37 cellular contexts compared by ENCODE assay signal in the genomic region with DNA sequence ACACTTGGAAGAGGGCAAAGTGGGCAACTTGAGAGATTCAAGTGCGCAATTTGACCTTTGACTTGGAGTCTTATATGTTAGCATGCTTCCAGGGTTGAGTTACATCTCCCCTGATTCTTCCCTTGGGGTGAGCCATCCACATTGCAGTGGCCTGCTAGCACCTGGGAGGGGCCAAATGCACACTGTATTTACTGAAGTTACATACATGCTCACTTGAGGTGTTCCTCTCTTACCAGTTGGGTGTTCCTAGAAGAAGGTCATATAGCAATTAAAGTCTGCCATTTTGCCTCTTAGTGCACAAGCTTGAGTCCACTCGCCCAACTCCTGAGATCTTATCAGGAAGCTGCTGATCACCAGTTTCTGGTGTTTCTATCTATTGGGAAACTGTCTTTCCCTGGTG.
"Had no signal": no experiment of that assay in that cellular context is flagged by ENCODE, and none has a peak within 500 bp of the region (broad histone marks: within the 10 kb centered on the region; RNA-seq: fewer than 3 reads in every experiment).

No MANE protein-coding gene starts in this region.

- DNase-seq: activated effector memory CD4-positive, alpha-beta T cell treated with anti-CD3 and anti-CD28 coated beads, Interleukin-2, amount 50 U/mL, for 16 hours; activated effector memory CD4-positive, alpha-beta T cell treated with Interleukin-2 at 50 U/mL for 16 hours; activated gamma-delta T cell; activated gamma-delta T cell treated with Interleukin-2 at 50 U/mL for 16 hours; activated naive CD4-positive, alpha-beta T cell; activated naive CD4-positive, alpha-beta T cell treated with anti-CD3 and anti-CD28 coated beads for 36 hours; activated naive CD4-positive, alpha-beta T cell treated with anti-CD3 and anti-CD28 coated beads, Interleukin-2, amount 10 ng/mL, durations not matched to agents 7 days and 5 days; activated naive CD4-positive, alpha-beta T cell treated with anti-CD3 and anti-CD28 coated beads, Interleukin-2, amount 50 U/mL, for 16 hours; activated naive CD4-positive, alpha-beta T cell treated with Interleukin-2 at 50 U/mL for 16 hours; activated naive CD8-positive, alpha-beta T cell treated with anti-CD3 and anti-CD28 coated beads for 36 hours; activated naive CD8-positive, alpha-beta T cell treated with anti-CD3 and anti-CD28 coated beads, Interleukin-2, amount 10 ng/mL, durations not matched to agents 7 days and 5 days; activated naive CD8-positive, alpha-beta T cell treated with anti-CD3 and anti-CD28 coated beads, Interleukin-2, amount 50 U/mL, for 24 hours; activated T-cell treated with anti-CD3 and anti-CD28 coated beads, Interleukin-2, amount 50 U/mL, for 24 hours; activated T-cell treated with anti-CD3 and anti-CD28 coated beads, Interleukin-2, amount 50 U/mL, for 4 hours; activated T-cell treated with anti-CD3 and anti-CD28 coated beads, Interleukin-2, amount 50 U/mL, for 48 hours; activated T-cell treated with anti-CD3 and anti-CD28 coated beads, Interleukin-2, amount 50 U/mL, for 72 hours; adrenal gland; amniotic stem cell; amygdala; anterior cingulate cortex; aorta; body of pancreas; brain microvascular endothelial cell; caudate nucleus; central memory CD4-positive, alpha-beta T cell; cerebellar nuclear complex had no signal

- H3K27me3 ChIP-seq: adrenal gland, ascending aorta, body of pancreas, brain microvascular endothelial cell, breast epithelium, cardiac muscle cell had no signal

- ATAC-seq: activated naive CD4-positive, alpha-beta T cell treated with anti-CD3 and anti-CD28 coated beads, Interleukin-2, amount 50 U/mL, for 72 hours; activated naive CD8-positive, alpha-beta T cell treated with anti-CD3 and anti-CD28 coated beads, Interleukin-2, amount 50 U/mL, for 24 hours; activated T-cell treated with anti-CD3 and anti-CD28 coated beads, Interleukin-2, amount 50 U/mL, for 4 hours; activated T-cell treated with anti-CD3 and anti-CD28 coated beads, Interleukin-2, amount 50 U/mL, for 72 hours; activated T-helper 17 cell treated with anti-CD3 and anti-CD28 coated beads, Interleukin-2, amount 50 U/mL, for 72 hours; body of pancreas had no signal

- H3K4me1 ChIP-seq: adrenal gland, ascending aorta, body of pancreas, breast epithelium had no signal

- H3K4me3 Mint-ChIP-seq: activated naive CD4-positive, alpha-beta T cell treated with anti-CD3 and anti-CD28 coated beads for 36 hours; activated naive CD4-positive, alpha-beta T cell treated with anti-CD3 and anti-CD28 coated beads, Interleukin-2, amount 10 ng/mL, durations not matched to agents 7 days and 5 days; activated naive CD4-positive, alpha-beta T cell treated with anti-CD3 and anti-CD28 coated beads, Interleukin-2, amount 50 U/mL, for 24 hours; activated naive CD8-positive, alpha-beta T cell; activated naive CD8-positive, alpha-beta T cell treated with anti-CD3 and anti-CD28 coated beads for 36 hours; activated naive CD8-positive, alpha-beta T cell treated with anti-CD3 and anti-CD28 coated beads, Interleukin-2, amount 10 ng/mL, durations not matched to agents 7 days and 5 days; activated naive CD8-positive, alpha-beta T cell treated with anti-CD3 and anti-CD28 coated beads, Interleukin-2, amount 50 U/mL, for 24 hours; activated T-cell treated with anti-CD3 and anti-CD28 coated beads, Interleukin-2, amount 50 U/mL, for 24 hours; activated T-cell treated with anti-CD3 and anti-CD28 coated beads, Interleukin-2, amount 50 U/mL, for 4 hours; activated T-cell treated with anti-CD3 and anti-CD28 coated beads, Interleukin-2, amount 50 U/mL, for 72 hours; activated T-helper 1 cell treated with anti-CD3 and anti-CD28 coated beads, Interleukin-12 subunit alpha, Interleukin-12 subunit beta, Interleukin-2, Interleukin-4 antibody, amounts not matched to agents 30 ng/mL and 10 ng/mL and 1 ng/mL, durations not matched to agents 14 hours and 24 hours and 36 hours; activated T-helper 17 cell treated with anti-CD3 and anti-CD28 coated beads, Interleukin-2, amount 50 U/mL, for 72 hours; brain; central memory CD8-positive, alpha-beta T cell had no signal

- H3K27me3 Mint-ChIP-seq: activated naive CD4-positive, alpha-beta T cell treated with anti-CD3 and anti-CD28 coated beads, Interleukin-2, amount 50 U/mL, for 24 hours; activated naive CD8-positive, alpha-beta T cell; activated naive CD8-positive, alpha-beta T cell treated with anti-CD3 and anti-CD28 coated beads for 36 hours; activated naive CD8-positive, alpha-beta T cell treated with anti-CD3 and anti-CD28 coated beads, Interleukin-2, amount 50 U/mL, for 24 hours; activated T-cell treated with anti-CD3 and anti-CD28 coated beads, Interleukin-2, amount 50 U/mL, for 24 hours; activated T-helper 17 cell treated with anti-CD3 and anti-CD28 coated beads, Interleukin-2, amount 50 U/mL, for 72 hours; central memory CD8-positive, alpha-beta T cell had no signal

- H3K4me3 ChIP-seq: adrenal gland, ascending aorta, body of pancreas, breast epithelium, cardiac muscle cell had no signal

- H3K36me3 Mint-ChIP-seq: activated naive CD4-positive, alpha-beta T cell treated with anti-CD3 and anti-CD28 coated beads, Interleukin-2, amount 50 U/mL, for 24 hours; activated naive CD4-positive, alpha-beta T cell treated with anti-CD3 and anti-CD28 coated beads, Interleukin-2, amount 50 U/mL, for 72 hours; activated naive CD8-positive, alpha-beta T cell; activated naive CD8-positive, alpha-beta T cell treated with anti-CD3 and anti-CD28 coated beads for 36 hours; activated naive CD8-positive, alpha-beta T cell treated with anti-CD3 and anti-CD28 coated beads, Interleukin-2, amount 10 ng/mL, durations not matched to agents 7 days and 5 days; brain had no signal

- H3K27ac Mint-ChIP-seq: activated naive CD4-positive, alpha-beta T cell treated with anti-CD3 and anti-CD28 coated beads for 36 hours; activated naive CD4-positive, alpha-beta T cell treated with anti-CD3 and anti-CD28 coated beads, Interleukin-2, amount 10 ng/mL, durations not matched to agents 7 days and 5 days; activated naive CD4-positive, alpha-beta T cell treated with anti-CD3 and anti-CD28 coated beads, Interleukin-2, amount 50 U/mL, for 24 hours; activated naive CD4-positive, alpha-beta T cell treated with anti-CD3 and anti-CD28 coated beads, Interleukin-2, amount 50 U/mL, for 72 hours; activated naive CD8-positive, alpha-beta T cell; activated naive CD8-positive, alpha-beta T cell treated with anti-CD3 and anti-CD28 coated beads for 36 hours; activated naive CD8-positive, alpha-beta T cell treated with anti-CD3 and anti-CD28 coated beads, Interleukin-2, amount 10 ng/mL, durations not matched to agents 7 days and 5 days; activated naive CD8-positive, alpha-beta T cell treated with anti-CD3 and anti-CD28 coated beads, Interleukin-2, amount 50 U/mL, for 24 hours; activated T-cell treated with anti-CD3 and anti-CD28 coated beads, Interleukin-2, amount 50 U/mL, for 24 hours; activated T-cell treated with anti-CD3 and anti-CD28 coated beads, Interleukin-2, amount 50 U/mL, for 72 hours; activated T-helper 1 cell treated with anti-CD3 and anti-CD28 coated beads, Interleukin-12 subunit alpha, Interleukin-12 subunit beta, Interleukin-2, Interleukin-4 antibody, amounts not matched to agents 30 ng/mL and 10 ng/mL and 1 ng/mL, durations not matched to agents 14 hours and 24 hours and 36 hours; activated T-helper 17 cell treated with anti-CD3 and anti-CD28 coated beads, Interleukin-2, amount 50 U/mL, for 72 hours; activated T-helper 2 cell treated with anti-CD3 and anti-CD28 coated beads, Interferon-gamma antibody, Interleukin-2, Interleukin-4, amounts not matched to agents 10 μg/mL and 5 μg/mL and 100 μg/mL, durations not matched to agents 14 hours and 24 hours and 36 hours; brain had no signal

- H3K4me1 Mint-ChIP-seq: brain; central memory CD8-positive, alpha-beta T cell had no signal

- H3K36me3 ChIP-seq: adrenal gland, ascending aorta, brain microvascular endothelial cell, breast epithelium, cardiac muscle cell had no signal

- H3K9me3 Mint-ChIP-seq: activated naive CD4-positive, alpha-beta T cell treated with anti-CD3 and anti-CD28 coated beads, Interleukin-2, amount 50 U/mL, for 24 hours; activated naive CD4-positive, alpha-beta T cell treated with anti-CD3 and anti-CD28 coated beads, Interleukin-2, amount 50 U/mL, for 72 hours; activated T-helper 17 cell treated with anti-CD3 and anti-CD28 coated beads, Interleukin-2, amount 50 U/mL, for 72 hours; activated T-helper 2 cell treated with anti-CD3 and anti-CD28 coated beads, Interferon-gamma antibody, Interleukin-2, Interleukin-4, amounts not matched to agents 10 μg/mL and 5 μg/mL and 100 μg/mL, durations not matched to agents 14 hours and 24 hours and 36 hours; central memory CD8-positive, alpha-beta T cell had no signal

- H3K9me3 ChIP-seq: adrenal gland, ascending aorta, body of pancreas, breast epithelium had no signal
